1 cellular context compared by ENCODE assay signal in genomic region chr2:109637749-109638570, GRCh38.
TF ChIP-seq lines count a peak whose summit lies in the region.

No MANE protein-coding gene starts in this region.

TF ChIP-seq in GM23338, 12 proteins besides CTCF, POLR2A, EP300 and RAD21 (continued from another document):
- TF ChIP-seq, protein P1, sequence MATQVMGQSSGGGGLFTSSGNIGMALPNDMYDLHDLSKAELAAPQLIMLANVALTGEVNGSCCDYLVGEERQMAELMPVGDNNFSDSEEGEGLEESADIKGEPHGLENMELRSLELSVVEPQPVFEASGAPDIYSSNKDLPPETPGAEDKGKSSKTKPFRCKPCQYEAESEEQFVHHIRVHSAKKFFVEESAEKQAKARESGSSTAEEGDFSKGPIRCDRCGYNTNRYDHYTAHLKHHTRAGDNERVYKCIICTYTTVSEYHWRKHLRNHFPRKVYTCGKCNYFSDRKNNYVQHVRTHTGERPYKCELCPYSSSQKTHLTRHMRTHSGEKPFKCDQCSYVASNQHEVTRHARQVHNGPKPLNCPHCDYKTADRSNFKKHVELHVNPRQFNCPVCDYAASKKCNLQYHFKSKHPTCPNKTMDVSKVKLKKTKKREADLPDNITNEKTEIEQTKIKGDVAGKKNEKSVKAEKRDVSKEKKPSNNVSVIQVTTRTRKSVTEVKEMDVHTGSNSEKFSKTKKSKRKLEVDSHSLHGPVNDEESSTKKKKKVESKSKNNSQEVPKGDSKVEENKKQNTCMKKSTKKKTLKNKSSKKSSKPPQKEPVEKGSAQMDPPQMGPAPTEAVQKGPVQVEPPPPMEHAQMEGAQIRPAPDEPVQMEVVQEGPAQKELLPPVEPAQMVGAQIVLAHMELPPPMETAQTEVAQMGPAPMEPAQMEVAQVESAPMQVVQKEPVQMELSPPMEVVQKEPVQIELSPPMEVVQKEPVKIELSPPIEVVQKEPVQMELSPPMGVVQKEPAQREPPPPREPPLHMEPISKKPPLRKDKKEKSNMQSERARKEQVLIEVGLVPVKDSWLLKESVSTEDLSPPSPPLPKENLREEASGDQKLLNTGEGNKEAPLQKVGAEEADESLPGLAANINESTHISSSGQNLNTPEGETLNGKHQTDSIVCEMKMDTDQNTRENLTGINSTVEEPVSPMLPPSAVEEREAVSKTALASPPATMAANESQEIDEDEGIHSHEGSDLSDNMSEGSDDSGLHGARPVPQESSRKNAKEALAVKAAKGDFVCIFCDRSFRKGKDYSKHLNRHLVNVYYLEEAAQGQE (IDR thresholded peaks at IDR 0.05; ENCODE audit: unreplicated experiment): no peak
- no peak for TF ChIP-seq ZNF462 (CRISPR knock-in tag; IDR thresholded peaks at IDR 0.05)
